Comparison of ENCODE assay signal across 10 cellular contexts in genomic region chr4:113292371-113293042, GRCh38.
DNase-seq lines count a peak whose midpoint lies in the region; ATAC-seq and TF ChIP-seq lines count a peak whose summit lies in the region.
"Had no signal": no experiment of that assay in that cellular context is flagged by ENCODE, and none has a peak within 500 bp of the region (broad histone marks: within the 10 kb centered on the region; RNA-seq: fewer than 3 reads in every experiment).

No MANE protein-coding gene starts in this region.

- ATAC-seq in HG03565 (IDR thresholded peaks at IDR 0.05; ENCODE audit: unreplicated experiment) (no peak), GM18520 (IDR thresholded peaks at IDR 0.05; ENCODE audit: unreplicated experiment) (no peak)

- H3K27ac Mint-ChIP-seq in HFFc6: peak overlapping the region; percentile 40; the same call in 1 of the 2 replicates
- H3K27ac Mint-ChIP-seq: activated T-cell treated with anti-CD3 and anti-CD28 coated beads, Interleukin-2, amount 50 U/mL, for 24 hours had no signal

- H3K4me3 ChIP-seq in choroid plexus epithelial cell (ENCODE audit: low read depth, low read length): no peak overlapping the region
- H3K4me3 ChIP-seq in skin epidermis: peak overlapping the region in 1 of 7 experiments; percentile 5

- TF ChIP-seq CTCF in HFFc6 (IDR thresholded peaks at IDR 0.05) (no peak), choroid plexus epithelial cell (conservative IDR thresholded peaks at IDR 0.05; ENCODE audit: low read depth, low read length) (no peak)

- peak overlapping the region; percentile 86 for H3K4me3 Mint-ChIP-seq in HFFc6
- H3K4me3 Mint-ChIP-seq: activated T-cell treated with anti-CD3 and anti-CD28 coated beads, Interleukin-2, amount 50 U/mL, for 24 hours had no signal

- no peaks in the 10 kb centered on the region for H3K9me3 Mint-ChIP-seq in HFFc6
- H3K9me3 Mint-ChIP-seq: activated T-cell treated with anti-CD3 and anti-CD28 coated beads, Interleukin-2, amount 50 U/mL, for 24 hours had no signal

- DNase-seq in HFFc6: no peak
- peak; percentile 61 for DNase-seq in choroid plexus epithelial cell (ENCODE audit: low read depth)
- DNase-seq in iPS-NIHi11 (ENCODE audit: low spot score): peak; percentile 70
- DNase-seq in UCSD-AML1 (lab: John Stamatoyannopoulos, UW; ENCODE audit: unreplicated experiment): no peak
- DNase-seq in dedifferentiated amniotic fluid mesenchymal stem cell (ENCODE audit: extremely low spot score): no peak
- DNase-seq: activated T-cell treated with anti-CD3 and anti-CD28 coated beads, Interleukin-2, amount 50 U/mL, for 24 hours; SHP77 had no signal

- peaks cover 24% of the 10 kb centered on the region for H3K4me1 Mint-ChIP-seq in HFFc6 (ENCODE audit: low read depth)

- H3K27ac ChIP-seq in skin epidermis: peak overlapping the region in 18 of 21 experiments; percentile 22 to 80 (median 64)

- no peaks in the 10 kb centered on the region for H3K27me3 Mint-ChIP-seq in HFFc6 (ENCODE audit: insufficient read depth)

- H3K36me3 Mint-ChIP-seq in HFFc6 (ENCODE audit: low read depth): no peaks in the 10 kb centered on the region

Comparison
In these comparisons a context has a peak if more than half of its experiments do, and no peak if none do; other contexts are left out.
1. DNase-seq: peak in choroid plexus epithelial cell (single experiment) and iPS-NIHi11 (single experiment); none in HFFc6 (single experiment), UCSD-AML1 (single experiment) and dedifferentiated amniotic fluid mesenchymal stem cell (single experiment).